In the genomic region with DNA sequence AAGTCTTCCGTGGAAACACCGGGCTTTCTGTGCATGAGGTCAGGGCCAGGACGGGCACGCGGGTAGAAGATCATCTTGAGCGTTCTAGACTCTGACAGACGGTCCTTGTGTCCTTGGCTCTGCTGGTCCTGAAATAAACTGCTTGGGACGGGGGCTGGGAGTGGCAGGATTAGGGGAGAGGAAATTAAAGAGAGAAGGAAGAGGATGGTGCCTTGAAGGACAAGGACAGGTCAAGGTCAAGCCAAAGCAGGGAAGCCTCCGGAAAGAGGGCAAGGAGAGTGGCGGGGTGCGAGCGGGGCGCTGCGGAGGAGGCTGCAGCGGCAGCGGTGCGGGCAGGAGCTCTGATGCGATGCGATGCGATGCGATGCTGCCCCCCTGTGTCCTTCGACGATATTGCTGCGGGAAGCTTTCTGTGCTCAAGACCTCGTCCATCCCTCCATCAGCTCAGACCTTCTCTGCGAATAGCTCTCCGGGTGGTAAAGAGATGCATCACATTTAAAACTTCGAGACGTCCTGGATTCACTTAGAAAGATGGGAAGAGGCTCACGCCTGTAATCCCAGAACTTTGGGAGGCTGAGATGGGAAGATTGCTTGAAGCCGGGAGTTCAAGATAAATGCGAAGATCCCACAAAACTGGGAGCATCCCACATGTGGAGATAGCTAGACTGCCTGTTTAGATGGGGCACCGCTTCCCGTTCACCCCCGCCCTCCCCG, we compare ENCODE assay signal across 8 cellular contexts.
DNase-seq lines count a peak whose midpoint lies in the region; TF ChIP-seq lines count a peak whose summit lies in the region.

No MANE protein-coding gene starts in this region.

- H3K4me3 ChIP-seq in Karpas-422 (ENCODE audit: low read length): no peak overlapping the region

- no peaks in the 10 kb centered on the region for H3K36me3 ChIP-seq in Karpas-422 (ENCODE audit: insufficient read depth, low read length)

- in situ Hi-C loops in SK-MEL-5 (cut with HindIII; ENCODE audit: low pct_unique_long_range_greater_than_20kb, low sequenced_read_pairs): no loop called here

- H3K79me2 ChIP-seq in Karpas-422 (ENCODE audit: low read length): no peaks in the 10 kb centered on the region

- H2AFZ ChIP-seq in Karpas-422 (ENCODE audit: low read length): no peak overlapping the region

- no peaks in the 10 kb centered on the region for H3K27me3 ChIP-seq in Karpas-422 (ENCODE audit: low read length)

- no peaks in the 10 kb centered on the region for H3K9me2 ChIP-seq in Karpas-422 (replicated peaks; ENCODE audit: insufficient read depth, low read length)

- peak; percentile 83 for TF ChIP-seq CTCF in C4-2B (conservative IDR thresholded peaks at IDR 0.05)

- no peaks in the 10 kb centered on the region for H4K20me1 ChIP-seq in Karpas-422 (ENCODE audit: insufficient read depth, low read depth, low read length)

- H3K9me3 ChIP-seq in Karpas-422 (ENCODE audit: low read length): no peaks in the 10 kb centered on the region

- H3K9ac ChIP-seq in Karpas-422 (ENCODE audit: low read length): no peak overlapping the region

- peak; percentile 41 for DNase-seq in GM19240 (ENCODE audit: insufficient read length, low spot score)
- peak; percentile 86 for DNase-seq in Karpas-422
- peak; percentile 77 for DNase-seq in SK-MEL-5 (ENCODE audit: low read depth, low spot score)
- peak; percentile 48 for DNase-seq in dedifferentiated amniotic fluid mesenchymal stem cell (ENCODE audit: extremely low spot score)
- DNase-seq in lung microvascular endothelial cell (ENCODE audit: low read depth in 2 of 2): peak; percentile 61 to 62
- peak in 46 of 49 donors; percentile 10 to 85 (median 56) for DNase-seq in substantia nigra (lab: John Stamatoyannopoulos, UW)
- no peak for DNase-seq in NCI-H446 treated with DMSO at 0.1 percent for 48 hours (lab: John Stamatoyannopoulos, UW)

- H3K4me1 ChIP-seq in Karpas-422 (ENCODE audit: low read length): no peaks in the 10 kb centered on the region

- H3K4me2 ChIP-seq in Karpas-422 (ENCODE audit: low read depth, low read length, poor library complexity, severe bottlenecking): no peak overlapping the region

- no peak overlapping the region for H3K27ac ChIP-seq in C4-2B
- H3K27ac ChIP-seq in Karpas-422 (ENCODE audit: low read length): no peak overlapping the region
- H3K27ac ChIP-seq in substantia nigra (ENCODE audit: low read depth, low read length, poor library complexity, severe bottlenecking): no peak overlapping the region
